ENCODE assay signal across 11 cellular contexts in the genomic region with DNA sequence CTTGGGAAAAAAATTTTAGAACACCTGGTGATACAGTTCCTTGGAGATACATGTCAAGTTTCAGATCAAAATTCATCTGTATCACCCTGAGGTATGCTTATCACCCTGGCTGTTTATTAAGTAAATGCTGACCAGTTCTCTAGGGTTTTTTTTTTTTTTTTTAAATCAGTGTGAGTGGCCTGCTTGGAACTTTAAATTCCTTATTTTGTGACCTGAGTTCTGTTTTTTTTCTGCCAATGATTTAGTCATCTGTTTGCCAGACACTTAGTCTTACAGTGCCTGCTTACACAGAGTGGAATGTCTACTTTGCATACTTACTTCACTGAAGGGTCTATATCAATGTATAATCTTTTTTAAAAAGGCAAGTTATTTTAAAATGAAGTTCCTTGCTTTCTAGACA. TPM values are rescaled to one million over a fixed set of nuclear protein-coding genes. Genes with fewer than 3 reads are reported as not detected.
DNase-seq lines count a peak whose midpoint lies in the region; ATAC-seq, FAIRE-seq and TF ChIP-seq lines count a peak whose summit lies in the region.
"Had no signal": no experiment of that assay in that cellular context is flagged by ENCODE, and none has a peak within 500 bp of the region (broad histone marks: within the 10 kb centered on the region; RNA-seq: fewer than 3 reads in every experiment).

No MANE protein-coding gene starts in this region.

- peaks cover 46% of the 10 kb centered on the region for H3K27me3 Mint-ChIP-seq in activated CD4-positive, alpha-beta T cell treated with anti-CD3 and anti-CD28 coated beads, Interleukin-2, amount 10 ng/mL, durations not matched to agents 24 days and 14 days

- CTCF ChIA-PET in HepG2 (lab: Yijun Ruan, JAX; ENCODE audit: low intra/inter-chr PET ratio, low total read pairs), result no interaction called here

- H3K9ac ChIP-seq in HepG2 (ENCODE audit: insufficient read depth, low read depth, low read length) (no peak overlapping the region), adipocyte (ENCODE audit: low read length) (no peak overlapping the region), mesenchymal stem cell (ENCODE audit: low read length) (no peak overlapping the region)

- H2BK5ac ChIP-seq in mesenchymal stem cell (ENCODE audit: low read depth, low read length, poor library complexity, severe bottlenecking), result no peak overlapping the region

- H3K27me3 ChIP-seq in HepG2 (ENCODE audit: control insufficient read depth in 1 of 2, insufficient read depth in 2 of 2, low read length in 2 of 2) (peaks cover 0 to 13% of the 10 kb centered on the region in 2 experiments; a peak in 3 of 5 replicates), right lobe of liver (no peaks in the 10 kb centered on the region), adipocyte (replicated peaks; ENCODE audit: control insufficient read depth, insufficient read depth, low read length) (no peaks in the 10 kb centered on the region), mesenchymal stem cell (ENCODE audit: control insufficient read depth in 1 of 2, insufficient read depth in 1 of 2, low read length in 2 of 2) (peaks cover 0 to 4% of the 10 kb centered on the region in 2 experiments), upper lobe of right lung (no peaks in the 10 kb centered on the region)

- POLR2A ChIA-PET in HepG2 (lab: Yijun Ruan, JAX), result no interaction called here

- in situ Hi-C loops in HepG2 (cut with HindIII; ENCODE audit: extremely low pct_ligation_motif_present, low pct_unique_long_range_greater_than_20kb), result no loop called here

- H3K4me2 ChIP-seq in HepG2 (ENCODE audit: low read depth, low read length) (peak overlapping the region; percentile 89; the same call in 1 of the 2 replicates), mesenchymal stem cell (ENCODE audit: low read length, poor library complexity, severe bottlenecking) (no peak overlapping the region)

- DNase-seq in HepG2 (ENCODE audit: low spot score) (no peak), right lobe of liver (no peak), adipocyte (ENCODE audit: low read depth) (peak; percentile 27), mesenchymal stem cell (peak; percentile 11), upper lobe of right lung (no peak)
- DNase-seq in activated CD4-positive, alpha-beta T cell treated with anti-CD3 and anti-CD28 coated beads, Interleukin-2, amount 10 ng/mL, durations not matched to agents 24 days and 14 days, result no peak
- DNase-seq: HCEC 1CT, NCI-H446 treated with DMSO at 0.1 percent for 48 hours had no signal

- no peak overlapping the region for H3K4me3 Mint-ChIP-seq in activated CD4-positive, alpha-beta T cell treated with anti-CD3 and anti-CD28 coated beads, Interleukin-2, amount 10 ng/mL, durations not matched to agents 24 days and 14 days

- TF ChIP-seq CTCF in HepG2 (CRISPR knock-in tag; IDR thresholded peaks at IDR 0.05) (no peak), right lobe of liver (IDR thresholded peaks at IDR 0.05) (no peak), upper lobe of right lung (IDR thresholded peaks at IDR 0.05) (no peak)

- no peak overlapping the region for H2AK5ac ChIP-seq in mesenchymal stem cell (ENCODE audit: low read length, severe bottlenecking)

- no peak overlapping the region for H4K91ac ChIP-seq in mesenchymal stem cell (ENCODE audit: low read length)

- H3K27ac ChIP-seq in HepG2 (ENCODE audit: extremely low read length, insufficient read depth, low read length) (no peak overlapping the region), right lobe of liver (no peak overlapping the region), mesenchymal stem cell (ENCODE audit: low read length, poor library complexity, severe bottlenecking) (no peak overlapping the region), upper lobe of right lung (peak overlapping the region; percentile 58)

- no peak for TF ChIP-seq RAD21 in HepG2 (CRISPR knock-in tag; IDR thresholded peaks at IDR 0.05)

- no peak overlapping the region for H3K23ac ChIP-seq in mesenchymal stem cell (ENCODE audit: low read length in 2 of 2)

- intact Hi-C loops in HepG2 (cut with micrococcal nuclease; ENCODE audit: unreplicated experiment), result no loop called here
- intact Hi-C loops in right lobe of liver (cut with DNase I), result no loop called here
- intact Hi-C loops in upper lobe of right lung (cut with DNase I), result no loop called here
- intact Hi-C loops in activated CD4-positive, alpha-beta T cell treated with anti-CD3 and anti-CD28 coated beads, Interleukin-2, amount 10 ng/mL, durations not matched to agents 24 days and 14 days (cut with micrococcal nuclease), result loop anchor here (2.0 kb wide), 1 partner anchor 109 kb away; the partner anchor contains the start of gene BZW2

- H3K9me3 ChIP-seq in HepG2 (ENCODE audit: low read length), result no peaks in the 10 kb centered on the region
- no peaks in the 10 kb centered on the region for H3K9me3 ChIP-seq in right lobe of liver
- no peaks in the 10 kb centered on the region for H3K9me3 ChIP-seq in adipocyte (ENCODE audit: control insufficient read depth, low read length)
- H3K9me3 ChIP-seq in mesenchymal stem cell (ENCODE audit: control insufficient read depth, low read length), result no peaks in the 10 kb centered on the region
- no peaks in the 10 kb centered on the region for H3K9me3 ChIP-seq in upper lobe of right lung

- H2AFZ ChIP-seq in HepG2 (ENCODE audit: low read length) (no peak overlapping the region), mesenchymal stem cell (ENCODE audit: low read depth, low read length) (no peak overlapping the region)

- H2BK15ac ChIP-seq in mesenchymal stem cell (ENCODE audit: low read depth, poor library complexity, severe bottlenecking), result no peak overlapping the region

- no TSS peak for BruUV-seq in HepG2 (replicated peaks; lab: Mats Ljungman, UMichigan)

- H3K79me2 ChIP-seq in HepG2 (ENCODE audit: insufficient read depth, low read length), result no peaks in the 10 kb centered on the region

- H2BK120ac ChIP-seq in mesenchymal stem cell (ENCODE audit: low read depth, low read length), result no peak overlapping the region

- TF ChIP-seq EP300 in HepG2 (IDR thresholded peaks at IDR 0.05; ENCODE audit: low read depth in 2 of 2, low read length in 2 of 2) (no peak), HepG2 (CRISPR knock-in tag; IDR thresholded peaks at IDR 0.05; ENCODE audit: borderline replicate concordance) (no peak)

- H3K4me3 ChIP-seq in HepG2 (replicated peaks in 1 of 3; ENCODE audit: insufficient read depth in 1 of 3, low read depth in 2 of 3, low read length in 3 of 3), result no peak overlapping the region
- no peak overlapping the region for H3K4me3 ChIP-seq in right lobe of liver
- H3K4me3 ChIP-seq in adipocyte (ENCODE audit: low read length), result no peak overlapping the region
- H3K4me3 ChIP-seq in mesenchymal stem cell (ENCODE audit: insufficient read depth in 1 of 2, low read depth in 1 of 2, low read length in 2 of 2), result no peak overlapping the region
- H3K4me3 ChIP-seq in upper lobe of right lung, result peak overlapping the region; percentile 67

- no peaks in the 10 kb centered on the region for H3K36me3 ChIP-seq in HepG2 (replicated peaks in 1 of 2; ENCODE audit: control insufficient read depth in 1 of 2, insufficient read depth in 2 of 2, low read length in 2 of 2)
- no peaks in the 10 kb centered on the region for H3K36me3 ChIP-seq in right lobe of liver
- H3K36me3 ChIP-seq in adipocyte (ENCODE audit: control insufficient read depth, insufficient read depth, low read length, severe bottlenecking), result no peaks in the 10 kb centered on the region
- H3K36me3 ChIP-seq in mesenchymal stem cell (ENCODE audit: control insufficient read depth in 1 of 2, insufficient read depth in 2 of 2, low read depth in 1 of 2, low read length in 2 of 2), result no peaks in the 10 kb centered on the region
- H3K36me3 ChIP-seq in upper lobe of right lung, result no peaks in the 10 kb centered on the region

- H4K8ac ChIP-seq in mesenchymal stem cell (ENCODE audit: low read length), result no peak overlapping the region

- ATAC-seq in HepG2 (no peak), right lobe of liver (no peak), upper lobe of right lung (peak; percentile 26), HG03469 (IDR thresholded peaks at IDR 0.05; ENCODE audit: unreplicated experiment) (no peak), esophagus mucosa (no peak)

- no peak for TF ChIP-seq POLR2A in HepG2 (IDR thresholded peaks at IDR 0.05; ENCODE audit: insufficient read depth in 1 of 2, low read depth in 2 of 2, low read length in 2 of 2)
- no peak for TF ChIP-seq POLR2A in right lobe of liver (IDR thresholded peaks at IDR 0.05)

- H3K4ac ChIP-seq in mesenchymal stem cell (ENCODE audit: low read depth in 1 of 2, low read length in 2 of 2), result no peak overlapping the region

- peaks cover 2% of the 10 kb centered on the region for H3K36me3 Mint-ChIP-seq in activated CD4-positive, alpha-beta T cell treated with anti-CD3 and anti-CD28 coated beads, Interleukin-2, amount 10 ng/mL, durations not matched to agents 24 days and 14 days (ENCODE audit: low read depth)

- H4K20me1 ChIP-seq in HepG2 (ENCODE audit: insufficient read depth, low read length), result no peaks in the 10 kb centered on the region

- no peak overlapping the region for H2BK12ac ChIP-seq in mesenchymal stem cell (ENCODE audit: low read length in 2 of 2)

- H3K14ac ChIP-seq in mesenchymal stem cell (ENCODE audit: low read length in 2 of 2), result no peak overlapping the region

- H3K79me1 ChIP-seq in mesenchymal stem cell (replicated peaks; ENCODE audit: low read length, poor library complexity, severe bottlenecking), result peaks cover 5% of the 10 kb centered on the region

- peaks cover 8% of the 10 kb centered on the region for H3K4me1 Mint-ChIP-seq in activated CD4-positive, alpha-beta T cell treated with anti-CD3 and anti-CD28 coated beads, Interleukin-2, amount 10 ng/mL, durations not matched to agents 24 days and 14 days

- H3K4me1 ChIP-seq in HepG2 (ENCODE audit: insufficient read depth, low read length) (peaks cover 15% of the 10 kb centered on the region; the same call in 1 of the 2 replicates), right lobe of liver (no peaks in the 10 kb centered on the region), adipocyte (ENCODE audit: control insufficient read depth, insufficient read depth, low read length) (no peaks in the 10 kb centered on the region), mesenchymal stem cell (ENCODE audit: control insufficient read depth, insufficient read depth, low read depth, low read length) (peaks cover 2% of the 10 kb centered on the region), upper lobe of right lung (no peaks in the 10 kb centered on the region)

- no peak for FAIRE-seq in HepG2 (lab: Jason Lieb, UNC)

- no peak overlapping the region for H3K18ac ChIP-seq in mesenchymal stem cell (ENCODE audit: low read depth in 1 of 2, low read length in 2 of 2)

- H3K27ac Mint-ChIP-seq in activated CD4-positive, alpha-beta T cell treated with anti-CD3 and anti-CD28 coated beads, Interleukin-2, amount 10 ng/mL, durations not matched to agents 24 days and 14 days, result no peak overlapping the region
- H3K27ac Mint-ChIP-seq: activated T-helper 1 cell treated with anti-CD3 and anti-CD28 coated beads, Interleukin-12 subunit alpha, Interleukin-12 subunit beta, Interleukin-2, Interleukin-4 antibody, amounts not matched to agents 30 ng/mL and 10 ng/mL and 1 ng/mL, durations not matched to agents 14 hours and 24 hours and 36 hours had no signal

- H3K9me3 Mint-ChIP-seq in activated CD4-positive, alpha-beta T cell treated with anti-CD3 and anti-CD28 coated beads, Interleukin-2, amount 10 ng/mL, durations not matched to agents 24 days and 14 days, result peaks cover 11% of the 10 kb centered on the region
- H3K9me3 Mint-ChIP-seq: activated T-helper 1 cell treated with anti-CD3 and anti-CD28 coated beads, Interleukin-12 subunit alpha, Interleukin-12 subunit beta, Interleukin-2, Interleukin-4 antibody, amounts not matched to agents 30 ng/mL and 10 ng/mL and 1 ng/mL, durations not matched to agents 14 hours and 24 hours and 36 hours had no signal

RNA-seq across cellular contexts. Expression of gene TSPAN13, which starts 1.8 kb away (rescaled TPM):
- total RNA-seq in HepG2 (2016; rRNA removed; fragmentation: Illumina TruSeq; extraction: Trizol), result 4.7 and 6.2 TPM in 2 replicates
- 3.1 and 3.7 TPM in 2 replicates for total RNA-seq in HepG2 (2016; cell fraction: cytosol; rRNA removed; fragmentation: Illumina TruSeq; extraction: Trizol; ENCODE audit: low read depth)
- total RNA-seq in HepG2 (2016; cell fraction: insoluble cytoplasmic fraction; rRNA removed; fragmentation: Illumina TruSeq; extraction: Trizol), result 4.8 and 7.0 TPM in 2 replicates
- total RNA-seq in HepG2 (2016; cell fraction: membrane; rRNA removed; fragmentation: Illumina TruSeq; extraction: Trizol), result 5.3 and 5.7 TPM in 2 replicates
- 7.2 and 7.6 TPM in 2 replicates for total RNA-seq in HepG2 (2016; cell fraction: nucleus; rRNA removed; fragmentation: Illumina TruSeq; extraction: Trizol)
- polyA plus RNA-seq in HepG2 (2011; rRNA removed), result 5.8 and 6.4 TPM in 2 replicates
- 2.9 and 4.7 TPM in 2 replicates for polyA plus RNA-seq in HepG2 (2011; cell fraction: cytosol; rRNA removed)
- polyA plus RNA-seq in HepG2 (2011; cell fraction: nucleus; rRNA removed), result 0.72 and 1.4 TPM in 2 replicates
- 4.5 and 4.8 TPM in 2 replicates for polyA plus RNA-seq in HepG2 (2012)
- polyA plus RNA-seq in HepG2 (2016; cell fraction: cytosol; fragmentation: Illumina TruSeq; extraction: Trizol; ENCODE audit: low read depth), result 6.5 and 8.4 TPM in 2 replicates
- 8.4 and 8.8 TPM in 2 replicates for polyA plus RNA-seq in HepG2 (2016; cell fraction: insoluble cytoplasmic fraction; fragmentation: Illumina TruSeq; extraction: Trizol; ENCODE audit: low read depth)
- 9.8 and 11.1 TPM in 2 replicates for polyA plus RNA-seq in HepG2 (2016; cell fraction: membrane; fragmentation: Illumina TruSeq; extraction: Trizol; ENCODE audit: low read depth)
- 18.0 and 18.5 TPM in 2 replicates for polyA plus RNA-seq in HepG2 (2016; cell fraction: nucleus; fragmentation: Illumina TruSeq; extraction: Trizol; ENCODE audit: insufficient read depth, low read depth)
- polyA minus RNA-seq in HepG2 (2011; rRNA and poly(A)+ RNA removed; ENCODE audit: low replicate concordance), result 2.2 and 2.7 TPM in 2 replicates
- 1.1 and 4.4 TPM in 2 replicates for polyA minus RNA-seq in HepG2 (2011; cell fraction: cytosol; rRNA and poly(A)+ RNA removed)
- polyA minus RNA-seq in HepG2 (2011; cell fraction: nucleus; rRNA and poly(A)+ RNA removed), result 1.0 and 1.5 TPM in 2 replicates
- total RNA-seq in right lobe of liver, result 10 to 100 TPM in 5 of 6 experiments, 1 to 10 TPM in 1; 7.1 to 43.2 (median 18.0) TPM
- polyA plus RNA-seq in mesenchymal stem cell (2013, experiment 1 of 2), result 13.0 TPM
- polyA plus RNA-seq in mesenchymal stem cell (2013, experiment 2 of 2), result 13.7 TPM
- total RNA-seq in upper lobe of right lung, result 185 TPM
- total RNA-seq in activated CD4-positive, alpha-beta T cell treated with anti-CD3 and anti-CD28 coated beads, Interleukin-2, amount 10 ng/mL, durations not matched to agents 24 days and 14 days, result 0.91 and 1.1 TPM in 2 replicates
- total RNA-seq in esophagus mucosa, result 12.7 TPM

RNA-seq across cellular contexts. Expression of gene AGR2, which starts 49.4 kb away (rescaled TPM):
- total RNA-seq in HepG2 (2016; rRNA removed; fragmentation: Illumina TruSeq; extraction: Trizol) (1.3 and 2.9 TPM in 2 replicates), right lobe of liver (under 1 TPM in 4 of 6 experiments, not detected in 2; 0.15 to 0.43 (median 0.33) TPM), upper lobe of right lung (66.3 TPM), esophagus mucosa (7.5 TPM)
- 0.88 and 1.6 TPM in 2 replicates for total RNA-seq in HepG2 (2016; cell fraction: cytosol; rRNA removed; fragmentation: Illumina TruSeq; extraction: Trizol; ENCODE audit: low read depth)
- 2.5 and 2.9 TPM in 2 replicates for total RNA-seq in HepG2 (2016; cell fraction: insoluble cytoplasmic fraction; rRNA removed; fragmentation: Illumina TruSeq; extraction: Trizol)
- total RNA-seq in HepG2 (2016; cell fraction: membrane; rRNA removed; fragmentation: Illumina TruSeq; extraction: Trizol), result 1.3 and 1.4 TPM in 2 replicates
- 3.7 and 5.2 TPM in 2 replicates for total RNA-seq in HepG2 (2016; cell fraction: nucleus; rRNA removed; fragmentation: Illumina TruSeq; extraction: Trizol)
- polyA plus RNA-seq in HepG2 (2011; rRNA removed), result 1.7 and 2.2 TPM in 2 replicates
- 5.0 and 7.9 TPM in 2 replicates for polyA plus RNA-seq in HepG2 (2011; cell fraction: cytosol; rRNA removed)
- polyA plus RNA-seq in HepG2 (2011; cell fraction: nucleus; rRNA removed), result 0.51 and 1.4 TPM in 2 replicates
- 1.3 and 2.3 TPM in 2 replicates for polyA plus RNA-seq in HepG2 (2012)
- 0.35 and 1.4 TPM in 2 replicates for polyA plus RNA-seq in HepG2 (2016; cell fraction: cytosol; fragmentation: Illumina TruSeq; extraction: Trizol; ENCODE audit: low read depth)
- 1.1 and 2.6 TPM in 2 replicates for polyA plus RNA-seq in HepG2 (2016; cell fraction: insoluble cytoplasmic fraction; fragmentation: Illumina TruSeq; extraction: Trizol; ENCODE audit: low read depth)
- polyA plus RNA-seq in HepG2 (2016; cell fraction: membrane; fragmentation: Illumina TruSeq; extraction: Trizol; ENCODE audit: low read depth), result 0.48 and 1.1 TPM in 2 replicates
- 4.6 and 6.6 TPM in 2 replicates for polyA plus RNA-seq in HepG2 (2016; cell fraction: nucleus; fragmentation: Illumina TruSeq; extraction: Trizol; ENCODE audit: insufficient read depth, low read depth)
- 2.1 and 4.6 TPM in 2 replicates for polyA minus RNA-seq in HepG2 (2011; rRNA and poly(A)+ RNA removed; ENCODE audit: low replicate concordance)
- polyA minus RNA-seq in HepG2 (2011; cell fraction: cytosol; rRNA and poly(A)+ RNA removed), result 0.88 and 1.9 TPM in 2 replicates
- 0.25 TPM in 1 of 2 replicates, not detected in the other for polyA minus RNA-seq in HepG2 (2011; cell fraction: nucleus; rRNA and poly(A)+ RNA removed)
- not detected for polyA plus RNA-seq in mesenchymal stem cell (2013, experiment 1 of 2)
- not detected for polyA plus RNA-seq in mesenchymal stem cell (2013, experiment 2 of 2)
- total RNA-seq in activated CD4-positive, alpha-beta T cell treated with anti-CD3 and anti-CD28 coated beads, Interleukin-2, amount 10 ng/mL, durations not matched to agents 24 days and 14 days, result not detected in 2 replicates
- total RNA-seq: activated T-helper 1 cell treated with anti-CD3 and anti-CD28 coated beads, Interleukin-12 subunit alpha, Interleukin-12 subunit beta, Interleukin-2, Interleukin-4 antibody, amounts not matched to agents 30 ng/mL and 10 ng/mL and 1 ng/mL, durations not matched to agents 14 hours and 24 hours and 36 hours had no signal

Comparison
In these comparisons a context has a peak if more than half of its experiments do, and no peak if none do; other contexts are left out.
1. DNase-seq: peak in adipocyte (single experiment) and mesenchymal stem cell (single experiment); none in HepG2 (single experiment), right lobe of liver (0 of 3), upper lobe of right lung (single experiment) and activated CD4-positive, alpha-beta T cell treated with anti-CD3 and anti-CD28 coated beads, Interleukin-2, amount 10 ng/mL, durations not matched to agents 24 days and 14 days (single experiment).